In genomic region chr1:17304827-17305177, GRCh38 we compare ENCODE assay signal across 18 cellular contexts. TPM values are rescaled to one million over a fixed set of nuclear protein-coding genes. Genes with fewer than 3 reads are reported as not detected.
"Had no signal": no experiment of that assay in that cellular context is flagged by ENCODE, and none has a peak within 500 bp of the region (broad histone marks: within the 10 kb centered on the region; RNA-seq: fewer than 3 reads in every experiment).

No MANE protein-coding gene starts in this region.

- H3K4me3 Mint-ChIP-seq: activated CD8-positive, alpha-beta memory T cell treated with anti-CD3 and anti-CD28 coated beads, Interleukin-2, amount 10 ng/mL, durations not matched to agents 7 days and 5 days; activated naive CD8-positive, alpha-beta T cell; activated T-cell treated with anti-CD3 and anti-CD28 coated beads, Interleukin-2, amount 50 U/mL, for 4 hours; immature natural killer cell; natural killer cell; T-helper 1 cell treated with Interleukin-12 subunit alpha and Interleukin-12 subunit beta and Interleukin-4 antibody, amounts not matched to agents 30 μg/mL and 1 μg/mL, for 36 hours had no signal

- H3K27me3 Mint-ChIP-seq: activated naive CD8-positive, alpha-beta T cell had no signal

- H3K27me3 ChIP-seq: ovary had no signal

- H3K36me3 ChIP-seq: brain microvascular endothelial cell, esophagus muscularis mucosa, ovary had no signal

- H3K4me3 ChIP-seq: esophagus muscularis mucosa, mucosa of descending colon, ovary had no signal

- H3K4me1 Mint-ChIP-seq: activated CD8-positive, alpha-beta memory T cell treated with anti-CD3 and anti-CD28 coated beads, Interleukin-2, amount 10 ng/mL, durations not matched to agents 7 days and 5 days; immature natural killer cell; natural killer cell had no signal

- H3K27ac Mint-ChIP-seq: activated CD8-positive, alpha-beta memory T cell treated with anti-CD3 and anti-CD28 coated beads, Interleukin-2, amount 10 ng/mL, durations not matched to agents 7 days and 5 days; activated naive CD8-positive, alpha-beta T cell; immature natural killer cell; natural killer cell; T-helper 1 cell treated with Interleukin-12 subunit alpha and Interleukin-12 subunit beta and Interleukin-4 antibody, amounts not matched to agents 30 μg/mL and 1 μg/mL, for 36 hours had no signal

- ATAC-seq: activated CD8-positive, alpha-beta memory T cell treated with anti-CD3 and anti-CD28 coated beads, Interleukin-2, amount 10 ng/mL, durations not matched to agents 7 days and 5 days; activated T-cell treated with anti-CD3 and anti-CD28 coated beads, Interleukin-2, amount 50 U/mL, for 4 hours; mucosa of descending colon; natural killer cell had no signal

- H3K27ac ChIP-seq: brain microvascular endothelial cell, esophagus muscularis mucosa, ovary had no signal

- H3K9me3 ChIP-seq: ovary had no signal

- DNase-seq: activated CD4-positive, alpha-beta T cell treated with anti-CD3 and anti-CD28 coated beads, Interleukin-2, amount 50 U/mL, for 48 hours; activated CD8-positive, alpha-beta memory T cell treated with anti-CD3 and anti-CD28 coated beads, Interleukin-2, amount 10 ng/mL, durations not matched to agents 7 days and 5 days; activated gamma-delta T cell; activated T-cell treated with anti-CD3 and anti-CD28 coated beads, Interleukin-2, amount 50 U/mL, for 4 hours; brain microvascular endothelial cell; immature natural killer cell; left cardiac atrium; mucosa of descending colon; natural killer cell; ovary; stimulated activated CD4-positive, alpha-beta T cell treated with anti-CD3 and anti-CD28 coated beads, Interleukin-2, amount 100 ng/mL, for 48 hours; stimulated activated naive CD4-positive, alpha-beta T cell treated with Interleukin-2 at 50 U/mL for 16 hours had no signal

- H3K4me1 ChIP-seq: esophagus muscularis mucosa had no signal

RNA-seq across cellular contexts. Expression of gene PADI4, which starts 3.2 kb away (rescaled TPM):
- total RNA-seq: dermis blood vessel endothelial cell, lung microvascular endothelial cell had no signal

RNA-seq across cellular contexts. Expression of gene PADI3, which starts 55.9 kb away (rescaled TPM):
- total RNA-seq: activated CD8-positive, alpha-beta memory T cell treated with anti-CD3 and anti-CD28 coated beads, Interleukin-2, amount 10 ng/mL, durations not matched to agents 7 days and 5 days; activated T-cell treated with anti-CD3 and anti-CD28 coated beads, Interleukin-2, amount 50 U/mL, for 4 hours; cerebellum; dermis blood vessel endothelial cell; esophagus muscularis mucosa; left cardiac atrium; natural killer cell; ovary had no signal
- polyA plus RNA-seq: immature natural killer cell, ovary had no signal
